ENCODE assay signal across 8 cellular contexts in genomic region chr17:17836818-17837379, GRCh38. TPM values are rescaled to one million over a fixed set of nuclear protein-coding genes. Genes with fewer than 3 reads are reported as not detected.
A peak's percentile ranks its signal among the peaks of the same experiment; 100 is the strongest.
DNase-seq lines count a peak whose midpoint lies in the region; ATAC-seq and TF ChIP-seq lines count a peak whose summit lies in the region.

TSS of gene SREBF1 (minus strand) at chr17:17836986. CDS start at chr17:17836817, 169 bp downstream.

- H3K9me3 Mint-ChIP-seq in natural killer cell treated with Interleukin-12 subunit alpha and Interleukin-12 subunit beta and Interleukin-15 and Interleukin-18, amount 100 ng/mL, for 72 hours = no peaks in the 10 kb centered on the region

- peak within 1 kb of the TSS; percentile 92 for H3K4me3 Mint-ChIP-seq in natural killer cell treated with Interleukin-12 subunit alpha and Interleukin-12 subunit beta and Interleukin-15 and Interleukin-18, amount 100 ng/mL, for 72 hours

- no peak for TF ChIP-seq CTCF in fibroblast of mammary gland (conservative IDR thresholded peaks at IDR 0.05; ENCODE audit: control insufficient read depth, insufficient read depth, low read depth, low read length)
- TF ChIP-seq CTCF in testis (IDR thresholded peaks at IDR 0.05) = no peak

- DNase-seq in NCI-H345 (lab: John Stamatoyannopoulos, UW) = peak; percentile 60
- DNase-seq in NCI-H345 treated with DMSO at 0.1 percent for 48 hours (lab: John Stamatoyannopoulos, UW; ENCODE audit: unreplicated experiment) = no peak
- no peak for DNase-seq in NT2/D1 (ENCODE audit: low read depth, low spot score)
- DNase-seq in activated T-helper 1 cell treated with Interleukin-2 at 50 U/mL for 16 hours (ENCODE audit: low read depth) = peak; percentile 39
- DNase-seq in fibroblast of mammary gland (ENCODE audit: low read depth) = no peak
- peak; percentile 73 for DNase-seq in natural killer cell treated with Interleukin-12 subunit alpha and Interleukin-12 subunit beta and Interleukin-15 and Interleukin-18, amount 100 ng/mL, for 72 hours (ENCODE audit: low spot score)
- peak; percentile 68 for DNase-seq in testis

- H3K4me3 ChIP-seq in NT2/D1 (ENCODE audit: insufficient read length, low read depth) = peak within 1 kb of the TSS; percentile 97
- peak within 1 kb of the TSS; percentile 74 for H3K4me3 ChIP-seq in fibroblast of mammary gland (ENCODE audit: control insufficient read depth, low read depth, low read length)
- peak within 1 kb of the TSS; percentile 87 to 96 for H3K4me3 ChIP-seq in testis

- no peaks in the 10 kb centered on the region for H3K36me3 Mint-ChIP-seq in natural killer cell treated with Interleukin-12 subunit alpha and Interleukin-12 subunit beta and Interleukin-15 and Interleukin-18, amount 100 ng/mL, for 72 hours

- H3K4me1 ChIP-seq in NT2/D1 (ENCODE audit: insufficient read depth, insufficient read length) = peaks cover 12% of the 10 kb centered on the region
- H3K4me1 ChIP-seq in testis = peaks cover 68% of the 10 kb centered on the region

- no peaks in the 10 kb centered on the region for H3K27me3 ChIP-seq in NT2/D1 (ENCODE audit: insufficient read depth, insufficient read length)
- H3K27me3 ChIP-seq in testis = no peaks in the 10 kb centered on the region

- H3K9ac ChIP-seq in NT2/D1 (ENCODE audit: insufficient read length, low read depth) = peak within 1 kb of the TSS; percentile 100

- 7 to 21% methylated on average over 10 to 34 of the region's 52 CpGs for WGBS in testis, 2 donors

- peaks cover 12% of the 10 kb centered on the region for H3K36me3 ChIP-seq in NT2/D1 (ENCODE audit: insufficient read depth, insufficient read length, low read length)
- H3K36me3 ChIP-seq in testis (ENCODE audit: low read depth, missing control alignments) = no peaks in the 10 kb centered on the region

- peak within 1 kb of the TSS; percentile 95 to 98 for H3K27ac ChIP-seq in testis

- intact Hi-C loops in testis (cut with DNase I; ENCODE audit: low total_unique reads) = no loop called here

- TF ChIP-seq POLR2A in testis (IDR thresholded peaks at IDR 0.05) = no peak

- no peaks in the 10 kb centered on the region for H3K27me3 Mint-ChIP-seq in natural killer cell treated with Interleukin-12 subunit alpha and Interleukin-12 subunit beta and Interleukin-15 and Interleukin-18, amount 100 ng/mL, for 72 hours

- H3K4me1 Mint-ChIP-seq in natural killer cell treated with Interleukin-12 subunit alpha and Interleukin-12 subunit beta and Interleukin-15 and Interleukin-18, amount 100 ng/mL, for 72 hours (ENCODE audit: low read depth in 2 of 2) = peaks cover 36 to 41% of the 10 kb centered on the region in 2 donors

- no peaks in the 10 kb centered on the region for H3K9me3 ChIP-seq in NT2/D1 (ENCODE audit: insufficient read depth, low read length)
- no peaks in the 10 kb centered on the region for H3K9me3 ChIP-seq in testis

- peak; percentile 28 for ATAC-seq in HG02678 (IDR thresholded peaks at IDR 0.05; ENCODE audit: unreplicated experiment)
- ATAC-seq in natural killer cell treated with Interleukin-12 subunit alpha and Interleukin-12 subunit beta and Interleukin-15 and Interleukin-18, amount 100 ng/mL, for 72 hours = peak; percentile 53 to 66

- peak within 1 kb of the TSS; percentile 85 to 91 for H3K27ac Mint-ChIP-seq in natural killer cell treated with Interleukin-12 subunit alpha and Interleukin-12 subunit beta and Interleukin-15 and Interleukin-18, amount 100 ng/mL, for 72 hours

RNA-seq across cellular contexts. Expression of gene SREBF1, which starts in this region (rescaled TPM):
- 10 to 100 TPM; 55.8 to 73.5 TPM for total RNA-seq in natural killer cell treated with Interleukin-12 subunit alpha and Interleukin-12 subunit beta and Interleukin-15 and Interleukin-18, amount 100 ng/mL, for 72 hours
- total RNA-seq in testis = 100 to 1,000 TPM; 239 to 256 TPM
- polyA plus RNA-seq in testis (ENCODE audit: insufficient read depth, low read depth, low replicate concordance) = 142 TPM

Comparison
In these comparisons a context has a peak if more than half of its experiments do, and no peak if none do; other contexts are left out.
1. DNase-seq: peak in NCI-H345 (single experiment), activated T-helper 1 cell treated with Interleukin-2 at 50 U/mL for 16 hours (single experiment), natural killer cell treated with Interleukin-12 subunit alpha and Interleukin-12 subunit beta and Interleukin-15 and Interleukin-18, amount 100 ng/mL, for 72 hours (single experiment) and testis (single experiment); none in NCI-H345 treated with DMSO at 0.1 percent for 48 hours (single experiment), NT2/D1 (single experiment) and fibroblast of mammary gland (single experiment).
2. Peak in every context shown above with its lines, with median percentiles within 50 percentile points of each other: H3K4me3 ChIP-seq.